2 cellular contexts compared by ENCODE assay signal in genomic region chr9:41781899-41782298, GRCh38.
TF ChIP-seq lines count a peak whose summit lies in the region.
"Not testable (repeated sequence)": the region's sequence is repeated elsewhere in the genome, so short reads cannot be mapped to it uniquely, and the experiment has no call there.

No MANE protein-coding gene starts in this region.

TF ChIP-seq in K562, 482 proteins besides CTCF, POLR2A, EP300 and RAD21 (continued from another document and continues in another):
- TF ChIP-seq ZBTB26 (CRISPR knock-in tag; IDR thresholded peaks at IDR 0.05) (0 out of 2 replicates have a peak, but pooled peaks have one; percentile 71), MCM3 (IDR thresholded peaks at IDR 0.05) (peak; percentile 64; the same call in 1 of the 2 replicates), HDAC1 (IDR thresholded peaks at IDR 0.05) (peak in 1 of 2 experiments; percentile 13; a peak in 1 of 4 replicates), MYBL2 (IDR thresholded peaks at IDR 0.05; ENCODE audit: low read depth) (peak; percentile 19; the same call in 1 of the 2 replicates), ASH1L (IDR thresholded peaks at IDR 0.05; ENCODE audit: borderline replicate concordance, low read depth, partially characterized antibody) (peak; percentile 19), BCLAF1 (IDR thresholded peaks at IDR 0.05; ENCODE audit: borderline replicate concordance in 1 of 2, control insufficient read depth in 1 of 2, low read depth in 2 of 2, low read length in 1 of 2) (0 out of 4 replicates have a peak, but pooled peaks of 1 of the 2 experiments have one; percentile 33), FOXK2 (conservative IDR thresholded peaks at IDR 0.05 in 1 of 2, IDR thresholded peaks at IDR 0.05 in 1 of 2; ENCODE audit: low read depth in 2 of 2) (peak; percentile 19 to 21; a peak in 2 of 4 replicates), PHF20 (IDR thresholded peaks at IDR 0.05; ENCODE audit: partially characterized antibody) (peak; percentile 53), ELF4 (CRISPR knock-in tag; IDR thresholded peaks at IDR 0.05) (0 out of 2 replicates have a peak, but pooled peaks have one; percentile 35), NKRF (IDR thresholded peaks at IDR 0.05; ENCODE audit: borderline replicate concordance) (peak; percentile 17; the same call in 1 of the 2 replicates), HBP1 (CRISPR knock-in tag; IDR thresholded peaks at IDR 0.05) (0 out of 2 replicates have a peak, but pooled peaks have one; percentile 20), TRIM24 (IDR thresholded peaks at IDR 0.05) (0 out of 4 replicates have a peak, but pooled peaks of 1 of the 2 experiments have one; percentile 35)
- not testable (repeated sequence) for TF ChIP-seq MYBL2 (CRISPR knock-in tag; IDR thresholded peaks at IDR 0.05; ENCODE audit: borderline replicate concordance)

TF ChIP-seq in HepG2, 621 proteins besides CTCF, POLR2A, EP300 and RAD21 (continued from another document):
- TF ChIP-seq ZBTB40 (IDR thresholded peaks at IDR 0.05) (0 out of 2 replicates have a peak, but pooled peaks have one; percentile 9), NBN (conservative IDR thresholded peaks at IDR 0.05) (0 out of 2 replicates have a peak, but pooled peaks have one; percentile 54)
- TF ChIP-seq ZBTB40 (CRISPR knock-in tag; IDR thresholded peaks at IDR 0.05): not testable (repeated sequence)
